ENCODE assay signal across 10 cellular contexts in the genomic region with DNA sequence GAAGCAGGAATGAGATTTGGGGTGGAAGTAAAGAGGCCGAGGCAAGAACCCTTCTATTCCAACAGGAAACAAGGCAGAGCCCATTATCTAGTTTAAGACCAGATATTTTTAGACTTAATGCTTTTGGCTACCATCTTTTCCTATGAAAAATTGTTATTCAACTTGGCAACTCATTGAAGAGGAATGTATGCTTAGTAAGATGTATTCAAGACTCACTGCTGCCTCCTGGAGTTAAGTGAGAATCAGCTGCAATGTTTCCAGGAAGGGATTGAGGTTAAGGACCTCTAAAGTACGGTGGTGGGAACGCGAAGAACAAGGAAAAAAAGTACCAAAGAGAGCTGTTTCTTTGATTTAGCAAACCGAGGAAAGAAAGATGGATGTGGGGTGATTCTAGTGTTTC.
DNase-seq lines count a peak whose midpoint lies in the region; ATAC-seq, FAIRE-seq and TF ChIP-seq lines count a peak whose summit lies in the region.
"Had no signal": no experiment of that assay in that cellular context is flagged by ENCODE, and none has a peak within 500 bp of the region (broad histone marks: within the 10 kb centered on the region; RNA-seq: fewer than 3 reads in every experiment).

No MANE protein-coding gene starts in this region.

- no peak overlapping the region for H3K4me3 ChIP-seq in K562

- H3K4me1 Mint-ChIP-seq in nephron = no peaks in the 10 kb centered on the region
- H3K4me1 Mint-ChIP-seq in activated T-cell treated with anti-CD3 and anti-CD28 coated beads, Interleukin-2, amount 50 U/mL, for 24 hours (ENCODE audit: low read depth) = no peaks in the 10 kb centered on the region

- TF ChIP-seq RAD21 in K562 (CRISPR knock-in tag; conservative IDR thresholded peaks at IDR 0.05 in 1 of 2, IDR thresholded peaks at IDR 0.05 in 1 of 2) = peak; percentile 23 to 63; a peak in 3 of 4 replicates

- 0 out of 2 replicates have a peak, but pooled peaks cover 7% of the 10 kb centered on the region for H4K20me1 ChIP-seq in K562 (replicated peaks; ENCODE audit: control insufficient read depth, insufficient read depth, low read length)

- peaks cover 9% of the 10 kb centered on the region for H3K36me3 Mint-ChIP-seq in nephron (ENCODE audit: low read depth)
- peaks cover 13% of the 10 kb centered on the region for H3K36me3 Mint-ChIP-seq in activated T-cell treated with anti-CD3 and anti-CD28 coated beads, Interleukin-2, amount 50 U/mL, for 24 hours (ENCODE audit: low read depth)

- H3K27ac ChIP-seq in K562 (ENCODE audit: extremely low read depth, low read depth, low read length) = no peak overlapping the region

- no peaks in the 10 kb centered on the region for H3K9me3 ChIP-seq in K562 (replicated peaks; ENCODE audit: control insufficient read depth, insufficient read depth, low read depth, low read length)

- no peak for TF ChIP-seq EP300 in K562 (IDR thresholded peaks at IDR 0.05; ENCODE audit: low read length)

- no peak for TF ChIP-seq POLR2A in K562 (conservative IDR thresholded peaks at IDR 0.05)

- H3K36me3 ChIP-seq in K562 (ENCODE audit: control insufficient read depth, insufficient read depth, low read length) = no peaks in the 10 kb centered on the region; the same call in 2 of the 3 replicates

- intact Hi-C loops in K562 (cut with micrococcal nuclease) = no loop called here

- peak overlapping the region; percentile 2; the same call in 1 of the 2 replicates for H3K4me2 ChIP-seq in K562 (ENCODE audit: insufficient read depth, low read length)

- H3K79me2 ChIP-seq in K562 (ENCODE audit: control insufficient read depth, insufficient read depth, low read length) = peaks cover 2% of the 10 kb centered on the region; the same call in 1 of the 3 replicates

- no peak overlapping the region for H3K4me3 Mint-ChIP-seq in nephron
- no peak overlapping the region for H3K4me3 Mint-ChIP-seq in activated T-cell treated with anti-CD3 and anti-CD28 coated beads, Interleukin-2, amount 50 U/mL, for 24 hours

- no peaks in the 10 kb centered on the region for H3K27me3 ChIP-seq in K562 (ENCODE audit: control insufficient read depth in 2 of 2, insufficient read depth in 2 of 2, low read length in 2 of 2)

- ATAC-seq in K562 (peak; percentile 76), HG02884 (IDR thresholded peaks at IDR 0.05; ENCODE audit: unreplicated experiment) (no peak)

- no peaks in the 10 kb centered on the region for H3K9me1 ChIP-seq in K562 (ENCODE audit: control insufficient read depth, insufficient read depth, low read length)

- no peaks in the 10 kb centered on the region for H3K9me3 Mint-ChIP-seq in nephron
- H3K9me3 Mint-ChIP-seq in activated T-cell treated with anti-CD3 and anti-CD28 coated beads, Interleukin-2, amount 50 U/mL, for 24 hours = no peaks in the 10 kb centered on the region

- peak; percentile 66 for DNase-seq in EL
- DNase-seq in KBM-7 = peak; percentile 29
- DNase-seq in K562 (ENCODE audit: extremely low read depth in 1 of 4, low spot score in 3 of 4) = peak in 3 of 4 experiments; percentile 17 to 73 (median 49)
- DNase-seq in activated T-cell treated with anti-CD3 and anti-CD28 coated beads, Interleukin-2, amount 50 U/mL, for 24 hours = no peak
- no peak for DNase-seq in activated naive CD4-positive, alpha-beta T cell (lab: John Stamatoyannopoulos, UW)
- no peak for DNase-seq in NCI-H345 treated with DMSO at 0.1 percent for 48 hours (lab: John Stamatoyannopoulos, UW; ENCODE audit: unreplicated experiment)
- DNase-seq: H7; stimulated activated CD4-positive, alpha-beta T cell treated with anti-CD3 and anti-CD28 coated beads, Interleukin-4, amount 100 ng/mL, for 4 hours had no signal

- H3K4me1 ChIP-seq in K562 (replicated peaks in 1 of 2; ENCODE audit: control insufficient read depth in 2 of 2, insufficient read depth in 2 of 2, low read length in 2 of 2) = peaks cover 12 to 29% of the 10 kb centered on the region in 2 experiments; a peak in 4 of 5 replicates

- H3K27ac Mint-ChIP-seq in nephron = no peak overlapping the region
- no peak overlapping the region for H3K27ac Mint-ChIP-seq in activated T-cell treated with anti-CD3 and anti-CD28 coated beads, Interleukin-2, amount 50 U/mL, for 24 hours

- CTCF ChIA-PET in K562 (lab: Yijun Ruan, JAX; ENCODE audit: low intra/inter-chr PET ratio) = interaction anchor here (1.7 kb wide), 1 partner anchor 335 kb away, joined by 9 read pairs; no protein-coding TSS in a partner anchor

- TF ChIP-seq CTCF in K562 (IDR thresholded peaks at IDR 0.05 in 2 of 3, conservative IDR thresholded peaks at IDR 0.05 in 1 of 3; ENCODE audit: insufficient read depth in 2 of 3, low read depth in 1 of 3, low read length in 3 of 3) = peak; percentile 64 to 67 (median 66)
- TF ChIP-seq CTCF in nephron (IDR thresholded peaks at IDR 0.05; ENCODE audit: unreplicated experiment in 3 of 3) = peak in 2 of 3 experiments; percentile 23 to 24

- 31% methylated on average over 5 of the region's 5 CpGs for WGBS in K562 (ENCODE audit: insufficient coverage, low coverage, missing lambda C conversion rate)

- no TSS peak for BruUV-seq in K562 (replicated peaks; lab: Mats Ljungman, UMichigan)

- POLR2A ChIA-PET in K562 (lab: Yijun Ruan, JAX) = interaction anchor here (0.6 to 0.8 kb wide), 2 partner anchors 9 to 352 kb away, joined by 3 read pairs; no protein-coding TSS in a partner anchor

- peak; percentile 81 for FAIRE-seq in K562 (lab: Jason Lieb, UNC)

- in situ Hi-C loops in KBM-7 (cut with MboI; ENCODE audit: low pct_unique_long_range_greater_than_20kb, low sequenced_read_pairs) = no loop called here
- in situ Hi-C loops in K562 (cut with MboI) = no loop called here

- H3K27me3 Mint-ChIP-seq in nephron (ENCODE audit: low read depth) = no peaks in the 10 kb centered on the region
- H3K27me3 Mint-ChIP-seq in activated T-cell treated with anti-CD3 and anti-CD28 coated beads, Interleukin-2, amount 50 U/mL, for 24 hours = no peaks in the 10 kb centered on the region

- no peak overlapping the region for H3K9ac ChIP-seq in K562 (ENCODE audit: insufficient read depth in 1 of 2, low read depth in 2 of 2, low read length in 2 of 2)

- H2AFZ ChIP-seq in K562 (ENCODE audit: low read depth, low read length) = no peak overlapping the region

TF ChIP-seq in K562, 482 proteins besides CTCF, POLR2A, EP300 and RAD21:
- 0 out of 2 replicates have a peak, but pooled peaks have one; percentile 19 for TF ChIP-seq FOSL1 (tag; conservative IDR thresholded peaks at IDR 0.05)
- TF ChIP-seq, protein P1, sequence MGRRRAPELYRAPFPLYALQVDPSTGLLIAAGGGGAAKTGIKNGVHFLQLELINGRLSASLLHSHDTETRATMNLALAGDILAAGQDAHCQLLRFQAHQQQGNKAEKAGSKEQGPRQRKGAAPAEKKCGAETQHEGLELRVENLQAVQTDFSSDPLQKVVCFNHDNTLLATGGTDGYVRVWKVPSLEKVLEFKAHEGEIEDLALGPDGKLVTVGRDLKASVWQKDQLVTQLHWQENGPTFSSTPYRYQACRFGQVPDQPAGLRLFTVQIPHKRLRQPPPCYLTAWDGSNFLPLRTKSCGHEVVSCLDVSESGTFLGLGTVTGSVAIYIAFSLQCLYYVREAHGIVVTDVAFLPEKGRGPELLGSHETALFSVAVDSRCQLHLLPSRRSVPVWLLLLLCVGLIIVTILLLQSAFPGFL (CRISPR knock-in tag; IDR thresholded peaks at IDR 0.05) = no peak
- peak; percentile 45; the same call in 1 of the 2 replicates for TF ChIP-seq TEAD4 (IDR thresholded peaks at IDR 0.05; ENCODE audit: low read length)
- TF ChIP-seq TEAD4 (CRISPR knock-in tag; IDR thresholded peaks at IDR 0.05; ENCODE audit: borderline replicate concordance) = no peak
- TF ChIP-seq DPF2 (IDR thresholded peaks at IDR 0.05) = no peak
- no peak for TF ChIP-seq ATF1 (CRISPR knock-in tag; IDR thresholded peaks at IDR 0.05)
- TF ChIP-seq ATF1 (tag; IDR thresholded peaks at IDR 0.05) = 0 out of 2 replicates have a peak, but pooled peaks have one; percentile 11
- peak; percentile 32; the same call in 1 of the 2 replicates for TF ChIP-seq SMC3 (conservative IDR thresholded peaks at IDR 0.05; ENCODE audit: insufficient read depth, low read depth, low read length)
- peak; percentile 27 for TF ChIP-seq DACH1 (IDR thresholded peaks at IDR 0.05; ENCODE audit: partially characterized antibody)

Comparison
In these comparisons a context has a peak if more than half of its experiments do, and no peak if none do; other contexts are left out.
1. DNase-seq: peak in EL (single experiment), KBM-7 (single experiment) and K562 (3 of 4); none in activated T-cell treated with anti-CD3 and anti-CD28 coated beads, Interleukin-2, amount 50 U/mL, for 24 hours (single experiment), activated naive CD4-positive, alpha-beta T cell (0 of 4) and NCI-H345 treated with DMSO at 0.1 percent for 48 hours (single experiment).